Comparison of ENCODE assay signal across 29 cellular contexts in genomic region chr6:56199956-56200355, GRCh38. TPM values are rescaled to one million over a fixed set of nuclear protein-coding genes. Genes with fewer than 3 reads are reported as not detected.
A peak's percentile ranks its signal among the peaks of the same experiment; 100 is the strongest.
DNase-seq lines count a peak whose midpoint lies in the region; ATAC-seq and TF ChIP-seq lines count a peak whose summit lies in the region.
"Had no signal": no experiment of that assay in that cellular context is flagged by ENCODE, and none has a peak within 500 bp of the region (broad histone marks: within the 10 kb centered on the region; RNA-seq: fewer than 3 reads in every experiment).

No MANE protein-coding gene starts in this region.

- H4K91ac ChIP-seq in IMR-90 (ENCODE audit: insufficient read depth, low read depth, low read length): no peak overlapping the region

- TF ChIP-seq CTCF in IMR-90 (conservative IDR thresholded peaks at IDR 0.05; ENCODE audit: low read depth, low read length) (no peak), choroid plexus epithelial cell (conservative IDR thresholded peaks at IDR 0.05; ENCODE audit: low read depth, low read length) (no peak)

- H3K4ac ChIP-seq in IMR-90 (ENCODE audit: low read depth, low read length): no peak overlapping the region

- no peak overlapping the region for H3K27ac ChIP-seq in IMR-90 (ENCODE audit: insufficient read depth, low read length)
- H3K27ac ChIP-seq: esophagus muscularis mucosa, lower lobe of right lung, ovary, transverse colon had no signal

- H3K4me3 ChIP-seq in IMR-90 (ENCODE audit: insufficient read depth, low read depth, low read length): no peak overlapping the region
- no peak overlapping the region for H3K4me3 ChIP-seq in choroid plexus epithelial cell (ENCODE audit: low read depth, low read length)
- H3K4me3 ChIP-seq: esophagus muscularis mucosa, lower lobe of right lung, ovary, transverse colon had no signal

- no peak overlapping the region for H2BK20ac ChIP-seq in IMR-90 (ENCODE audit: low read depth, low read length)

- no peak overlapping the region for H3K56ac ChIP-seq in IMR-90 (ENCODE audit: extremely low read depth, insufficient read depth, low read length)

- no peak for TF ChIP-seq RAD21 in IMR-90 (IDR thresholded peaks at IDR 0.05; ENCODE audit: low read length)

- in situ Hi-C loops in IMR-90 (cut with MboI; ENCODE audit: low sequenced_read_pairs): no loop called here

- H2AK9ac ChIP-seq in IMR-90 (replicated peaks; ENCODE audit: low read depth, low read length, poor library complexity): no peak overlapping the region

- no TSS peak for BruUV-seq in IMR-90 (replicated peaks; lab: Mats Ljungman, UMichigan)

- H2AFZ ChIP-seq in IMR-90 (replicated peaks; ENCODE audit: low read length, poor library complexity): no peak overlapping the region

- no peak overlapping the region for H2BK5ac ChIP-seq in IMR-90 (ENCODE audit: low read depth, low read length, poor library complexity, severe bottlenecking)

- WGBS in IMR-90 (ENCODE audit: extremely low coverage in 2 of 2, insufficient read length in 1 of 2), 2 experiments: 20% methylated on average over 1 of the region's 3 CpGs; no CpG with 5 or more reads in 1 of the 2 experiments

- POLR2A ChIA-PET in IMR-90 (lab: Charles Lee; ENCODE audit: unreplicated experiment): no interaction called here

- H3K27me3 ChIP-seq in IMR-90 (ENCODE audit: control insufficient read depth, insufficient read depth, low read length): no peaks in the 10 kb centered on the region
- H3K27me3 ChIP-seq: esophagus muscularis mucosa, ovary, transverse colon had no signal

- no peak overlapping the region for H2BK120ac ChIP-seq in IMR-90 (ENCODE audit: low read depth, low read length)

- dilution Hi-C loops in IMR-90 (cut with HindIII; ENCODE audit: low sequenced_read_pairs, unreplicated experiment): no loop called here

- H3K4me2 ChIP-seq in IMR-90 (ENCODE audit: low read depth, low read length): no peak overlapping the region

- H3K79me1 ChIP-seq in IMR-90 (ENCODE audit: low read depth in 1 of 2, low read length in 2 of 2): no peaks in the 10 kb centered on the region

- no peaks in the 10 kb centered on the region for H4K20me1 ChIP-seq in IMR-90 (ENCODE audit: insufficient read depth, low read length)

- H3K4me1 ChIP-seq in IMR-90 (ENCODE audit: control insufficient read depth, insufficient read depth, low read length): no peaks in the 10 kb centered on the region
- H3K4me1 ChIP-seq: esophagus muscularis mucosa, lower lobe of right lung, transverse colon had no signal

- H3K9ac ChIP-seq in IMR-90 (ENCODE audit: low read depth, low read length): no peak overlapping the region

- H3K9me3 ChIP-seq in IMR-90 (ENCODE audit: control insufficient read depth, insufficient read depth, low read length): no peaks in the 10 kb centered on the region
- H3K9me3 ChIP-seq: ovary had no signal

- no peak overlapping the region for H3K18ac ChIP-seq in IMR-90 (ENCODE audit: low read depth, low read length)

- H2AK5ac ChIP-seq in IMR-90 (ENCODE audit: low read depth, low read length): no peak overlapping the region

- intact Hi-C loops in IMR-90 (cut with micrococcal nuclease): no loop called here

- H4K5ac ChIP-seq in IMR-90 (ENCODE audit: low read depth, low read length): no peak overlapping the region

- H3K14ac ChIP-seq in IMR-90 (replicated peaks; ENCODE audit: low read depth, low read length): peak overlapping the region; percentile 51; the same call in 1 of the 2 replicates

- no peak overlapping the region for H2BK15ac ChIP-seq in IMR-90 (ENCODE audit: low read depth, low read length)

- CTCF ChIA-PET in IMR-90 (lab: Yijun Ruan, JAX): no interaction called here

- ATAC-seq in IMR-90 (ENCODE audit: low read depth) (no peak), GM19397 (IDR thresholded peaks at IDR 0.05; ENCODE audit: unreplicated experiment) (no peak), GM18873 (IDR thresholded peaks at IDR 0.05; ENCODE audit: low FRiP score, unreplicated experiment) (no peak)
- ATAC-seq: activated T-helper 17 cell treated with anti-CD3 and anti-CD28 coated beads, Interleukin-2, amount 50 U/mL, for 72 hours; lower lobe of right lung; right cardiac atrium had no signal

- H3K23ac ChIP-seq in IMR-90 (ENCODE audit: low read depth, low read length): no peak overlapping the region

- H3K36me3 ChIP-seq in IMR-90 (ENCODE audit: control insufficient read depth, insufficient read depth, low read length): no peaks in the 10 kb centered on the region
- H3K36me3 ChIP-seq: esophagus muscularis mucosa, lower lobe of right lung, ovary, transverse colon had no signal

- no peak overlapping the region for H4K8ac ChIP-seq in IMR-90 (ENCODE audit: low read depth in 2 of 2, low read length in 2 of 2)

- no peaks in the 10 kb centered on the region for H3K9me1 ChIP-seq in IMR-90 (ENCODE audit: insufficient read depth, low read length)

- DNase-seq in AG08395 (ENCODE audit: low spot score) (peak; percentile 7), IMR-90 (peak; percentile 22), choroid plexus epithelial cell (ENCODE audit: low read depth) (peak; percentile 24), kidney tubule cell (ENCODE audit: low spot score) (peak; percentile 6), NOMO-1 (lab: John Stamatoyannopoulos, UW; ENCODE audit: unreplicated experiment in 2 of 2) (no peak), midbrain (lab: John Stamatoyannopoulos, UW) (no peak)
- DNase-seq: activated CD4-positive, alpha-beta memory T cell treated with anti-CD3 and anti-CD28 coated beads, Interleukin-2, amount 10 ng/mL, durations not matched to agents 7 days and 5 days; activated CD4-positive, CD25-positive, alpha-beta regulatory T cell treated with anti-CD3 and anti-CD28 coated beads, Interleukin-2, amount 50 U/mL, for 72 hours; activated CD8-positive, alpha-beta memory T cell treated with anti-CD3 and anti-CD28 coated beads, Interleukin-2, amount 50 U/mL, for 48 hours; central memory CD4-positive, alpha-beta T cell; endodermal cell; glutamatergic neuron; lower lobe of right lung; NCI-H1092; NCI-H187; NCI-H2171 treated with DMSO at 0.1 percent for 48 hours; NCI-H526; nephron progenitor cell; ovary; right cardiac atrium; stimulated activated CD4-positive, alpha-beta T cell treated with anti-CD3 and anti-CD28 coated beads, Interleukin-12 subunit alpha, Interleukin-12 subunit beta, amount 100 ng/mL, for 4 hours; stimulated activated CD4-positive, alpha-beta T cell treated with anti-CD3 and anti-CD28 coated beads, Interleukin-4, amount 100 ng/mL, for 1 hour; T-helper 1 cell; transverse colon had no signal

- TF ChIP-seq POLR2A in IMR-90 (IDR thresholded peaks at IDR 0.05; ENCODE audit: low read depth, low read length): no peak

TF ChIP-seq in IMR-90, 13 proteins besides CTCF, POLR2A, EP300 and RAD21:
- TF ChIP-seq MAFK (IDR thresholded peaks at IDR 0.05; ENCODE audit: low read depth, low read length) (no peak), SMC3 (IDR thresholded peaks at IDR 0.05; ENCODE audit: low read depth, low read length) (no peak), BHLHE40 (IDR thresholded peaks at IDR 0.05; ENCODE audit: low read depth, low read length) (no peak), RCOR1 (IDR thresholded peaks at IDR 0.05; ENCODE audit: insufficient replicate concordance, low read length) (no peak), ELK1 (IDR thresholded peaks at IDR 0.05; ENCODE audit: borderline replicate concordance, low read depth, low read length) (no peak), MXI1 (IDR thresholded peaks at IDR 0.05; ENCODE audit: borderline replicate concordance, low read depth, low read length) (no peak), CHD1 (IDR thresholded peaks at IDR 0.05; ENCODE audit: low read depth, low read length) (no peak), MAZ (IDR thresholded peaks at IDR 0.05; ENCODE audit: borderline replicate concordance, low read depth, low read length) (no peak), RFX5 (IDR thresholded peaks at IDR 0.05; ENCODE audit: low read depth, low read length) (no peak), FOS (IDR thresholded peaks at IDR 0.05; ENCODE audit: low read depth, low read length) (no peak), NFE2L2 (IDR thresholded peaks at IDR 0.05; ENCODE audit: low read depth, low read length) (no peak), CEBPB (IDR thresholded peaks at IDR 0.05; ENCODE audit: low read depth, low read length) (no peak)
- TF ChIP-seq, protein P1, sequence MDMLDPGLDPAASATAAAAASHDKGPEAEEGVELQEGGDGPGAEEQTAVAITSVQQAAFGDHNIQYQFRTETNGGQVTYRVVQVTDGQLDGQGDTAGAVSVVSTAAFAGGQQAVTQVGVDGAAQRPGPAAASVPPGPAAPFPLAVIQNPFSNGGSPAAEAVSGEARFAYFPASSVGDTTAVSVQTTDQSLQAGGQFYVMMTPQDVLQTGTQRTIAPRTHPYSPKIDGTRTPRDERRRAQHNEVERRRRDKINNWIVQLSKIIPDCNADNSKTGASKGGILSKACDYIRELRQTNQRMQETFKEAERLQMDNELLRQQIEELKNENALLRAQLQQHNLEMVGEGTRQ (IDR thresholded peaks at IDR 0.05; ENCODE audit: low read depth, low read length): no peak
TF ChIP-seq in IMR-90: peak in this region for 0.

RNA-seq across cellular contexts. Expression of gene COL21A1, which starts 47.4 kb away (rescaled TPM):
- total RNA-seq in IMR-90 (2012; rRNA removed): not detected in 2 replicates
- polyA plus RNA-seq in IMR-90 (2012; rRNA removed): 0.05 TPM in 1 of 2 replicates, not detected in the other
- 0.01 TPM in 1 of 2 replicates, not detected in the other for polyA plus RNA-seq in IMR-90 (2012; cell fraction: cytosol; rRNA removed)
- 0.22 TPM in 1 of 2 replicates, not detected in the other for polyA plus RNA-seq in IMR-90 (2012; cell fraction: nucleus; rRNA removed; ENCODE audit: low replicate concordance)
- total RNA-seq: activated CD4-positive, alpha-beta memory T cell treated with anti-CD3 and anti-CD28 coated beads, Interleukin-2, amount 10 ng/mL, durations not matched to agents 7 days and 5 days; activated T-helper 17 cell treated with anti-CD3 and anti-CD28 coated beads, Interleukin-2, amount 50 U/mL, for 72 hours; kidney epithelial cell had no signal

Comparison
In these comparisons a context has a peak if more than half of its experiments do, and no peak if none do; other contexts are left out.
1. DNase-seq: peak in AG08395 (single experiment), IMR-90 (single experiment), choroid plexus epithelial cell (single experiment) and kidney tubule cell (single experiment); none in NOMO-1 (0 of 2) and midbrain (single experiment).